Comparison of ENCODE assay signal across 12 cellular contexts in genomic region chr5:175872287-175873089, GRCh38. TPM values are rescaled to one million over a fixed set of nuclear protein-coding genes. Genes with fewer than 3 reads are reported as not detected.
A peak's percentile ranks its signal among the peaks of the same experiment; 100 is the strongest.
DNase-seq lines count a peak whose midpoint lies in the region; ATAC-seq and TF ChIP-seq lines count a peak whose summit lies in the region.
"Had no signal": no experiment of that assay in that cellular context is flagged by ENCODE, and none has a peak within 500 bp of the region (broad histone marks: within the 10 kb centered on the region; RNA-seq: fewer than 3 reads in every experiment).

No MANE protein-coding gene starts in this region.

- no peaks in the 10 kb centered on the region for H4K20me1 ChIP-seq in GM23248 (ENCODE audit: insufficient read depth)

- H2AFZ ChIP-seq in neuronal stem cell (ENCODE audit: low read length), result no peak overlapping the region
- no peak overlapping the region for H2AFZ ChIP-seq in GM23248

- H3K27ac ChIP-seq in HUES64 (ENCODE audit: low read depth, low read length), result no peak overlapping the region
- H3K27ac ChIP-seq in dorsolateral prefrontal cortex, result peak overlapping the region in 51 of 59 donors; percentile 4 to 88 (median 63)
- H3K27ac ChIP-seq in neuronal stem cell (replicated peaks; ENCODE audit: low read length), result no peak overlapping the region
- no peak overlapping the region for H3K27ac ChIP-seq in GM23248
- H3K27ac ChIP-seq: pancreas, SJCRH30, thoracic aorta had no signal

- H3K36me3 ChIP-seq in HUES64 (ENCODE audit: insufficient read depth, low read length) (no peaks in the 10 kb centered on the region), neuronal stem cell (replicated peaks in 1 of 2; ENCODE audit: control insufficient read depth in 2 of 2, insufficient read depth in 2 of 2, low read length in 2 of 2) (no peaks in the 10 kb centered on the region), GM23248 (ENCODE audit: low read depth) (no peaks in the 10 kb centered on the region)
- H3K36me3 ChIP-seq: pancreas, SJCRH30, thoracic aorta had no signal

- ATAC-seq in HG02763 (IDR thresholded peaks at IDR 0.05; ENCODE audit: unreplicated experiment), result no peak

- intact Hi-C loops in dorsolateral prefrontal cortex (cut with DNase I), result loop anchor here in 1 of 2 donors (5.0 kb wide), 2 partner anchors 75 to 145 kb away; no protein-coding TSS in a partner anchor

- H3K4me3 ChIP-seq in HUES64 (ENCODE audit: low read length) (peak overlapping the region; percentile 49), dorsolateral prefrontal cortex (peak overlapping the region in 58 of 59 donors; percentile 13 to 72 (median 56)), neuronal stem cell (ENCODE audit: low read length in 2 of 2) (peak overlapping the region in 1 of 2 donors; percentile 55), GM23248 (no peak overlapping the region)
- H3K4me3 ChIP-seq: SJCRH30, thoracic aorta had no signal

- H3K9me3 ChIP-seq in HUES64 (ENCODE audit: insufficient read depth, low read depth, low read length), result no peaks in the 10 kb centered on the region
- H3K9me3 ChIP-seq in neuronal stem cell (replicated peaks in 1 of 2; ENCODE audit: control insufficient read depth in 2 of 2, insufficient read depth in 1 of 2, low read depth in 1 of 2, low read length in 2 of 2), result no peaks in the 10 kb centered on the region
- H3K9me3 ChIP-seq in GM23248 (ENCODE audit: low read depth), result no peaks in the 10 kb centered on the region
- H3K9me3 ChIP-seq: pancreas, SJCRH30, thoracic aorta had no signal

- H3K4me1 ChIP-seq in HUES64 (ENCODE audit: insufficient read depth, low read length) (peaks cover 17% of the 10 kb centered on the region), neuronal stem cell (ENCODE audit: control insufficient read depth in 2 of 2, insufficient read depth in 1 of 2, low read depth in 1 of 2, low read length in 2 of 2) (peaks cover 4 to 12% of the 10 kb centered on the region in 2 donors), GM23248 (ENCODE audit: insufficient read depth) (no peaks in the 10 kb centered on the region)
- H3K4me1 ChIP-seq: SJCRH30 had no signal

- H3F3A ChIP-seq in GM23248 (ENCODE audit: insufficient read depth), result no peaks in the 10 kb centered on the region

- H4K91ac ChIP-seq in neuronal stem cell (ENCODE audit: low read depth, low read length, poor library complexity), result no peak overlapping the region

- H3K27me3 ChIP-seq in HUES64 (ENCODE audit: insufficient read depth, low read length), result peaks cover 37% of the 10 kb centered on the region
- H3K27me3 ChIP-seq in dorsolateral prefrontal cortex, result peaks cover 0 to 52% (median 19%) of the 10 kb centered on the region in 45 donors
- peaks cover 0 to 51% (median 14%) of the 10 kb centered on the region in 3 experiments for H3K27me3 ChIP-seq in neuronal stem cell (ENCODE audit: control insufficient read depth in 3 of 3, insufficient read depth in 3 of 3, low read depth in 1 of 3, low read length in 3 of 3)
- peaks cover 21% of the 10 kb centered on the region for H3K27me3 ChIP-seq in GM23248 (replicated peaks; ENCODE audit: insufficient read depth)
- H3K27me3 ChIP-seq: SJCRH30 had no signal

- no peak overlapping the region for H3K18ac ChIP-seq in neuronal stem cell (ENCODE audit: low read length)

- H3K9ac ChIP-seq in HUES64 (ENCODE audit: low read depth, low read length) (no peak overlapping the region), neuronal stem cell (ENCODE audit: low read depth, low read length, poor library complexity) (no peak overlapping the region), GM23248 (no peak overlapping the region)

- H3K4me2 ChIP-seq in neuronal stem cell (ENCODE audit: insufficient read depth, low read length, poor library complexity, severe bottlenecking), result peak overlapping the region; percentile 56
- H3K4me2 ChIP-seq in GM23248 (ENCODE audit: unreplicated experiment), result no peak overlapping the region

- TF ChIP-seq CTCF in dorsolateral prefrontal cortex (IDR thresholded peaks at IDR 0.05 in 54 of 56, conservative IDR thresholded peaks at IDR 0.05 in 2 of 56; ENCODE audit: low read depth in 1 of 56, partially characterized antibody in 56 of 56), result no peak

- H4K8ac ChIP-seq in neuronal stem cell (ENCODE audit: low read depth, low read length), result no peak overlapping the region

- H2BK15ac ChIP-seq in neuronal stem cell (ENCODE audit: low read length), result no peak overlapping the region

- no peaks in the 10 kb centered on the region for H3K79me1 ChIP-seq in neuronal stem cell (ENCODE audit: low read depth, low read length)

- H2AK5ac ChIP-seq in neuronal stem cell (ENCODE audit: low read depth, low read length), result no peak overlapping the region

- no peak overlapping the region for H2BK120ac ChIP-seq in neuronal stem cell (ENCODE audit: low read depth, low read length)

- peak; percentile 32 for DNase-seq in NCI-H2227 (lab: John Stamatoyannopoulos, UW; ENCODE audit: unreplicated experiment)
- DNase-seq in NCI-H2227 treated with DMSO at 0.1 percent for 48 hours (lab: John Stamatoyannopoulos, UW), result no peak
- peak in 1 of 10 donors; percentile 36 for DNase-seq in dorsolateral prefrontal cortex
- DNase-seq in neuronal stem cell (ENCODE audit: low spot score), result no peak
- DNase-seq in kidney tubule cell (ENCODE audit: low spot score), result no peak
- DNase-seq in GM23248, result no peak

- no peak overlapping the region for H2BK5ac ChIP-seq in neuronal stem cell (ENCODE audit: low read length)

- in situ Hi-C loops in GM23248 (cut with MboI), result no loop called here

- no peak overlapping the region for H2BK12ac ChIP-seq in neuronal stem cell (ENCODE audit: low read length)

- no peaks in the 10 kb centered on the region for H3K9me2 ChIP-seq in GM23248 (ENCODE audit: insufficient read depth)

- no peak overlapping the region for H3K14ac ChIP-seq in neuronal stem cell (ENCODE audit: low read length)

- WGBS in HUES64, result 1% methylated on average over 38 of the region's 56 CpGs
- no CpG with 5 or more reads among the region's 56 CpGs for WGBS in neuronal stem cell (ENCODE audit: extremely low coverage in 2 of 2, insufficient read length in 2 of 2, insufficient replicate concordance in 1 of 2), 2 donors
- WGBS in GM23248 (ENCODE audit: low coverage in 1 of 2, low lambda C conversion rate in 2 of 2, missing lambda C conversion rate in 2 of 2), 2 experiments, result 5 to 8% methylated on average over 22 to 50 of the region's 56 CpGs

- H3K23ac ChIP-seq in neuronal stem cell (ENCODE audit: low read depth, low read length, poor library complexity), result no peak overlapping the region

- no peaks in the 10 kb centered on the region for H3K79me2 ChIP-seq in GM23248 (ENCODE audit: insufficient read depth)

- H3K4ac ChIP-seq in neuronal stem cell (ENCODE audit: low read length), result no peak overlapping the region

RNA-seq across cellular contexts. Expression of gene CPLX2, which starts 1.1 kb away (rescaled TPM):
- polyA plus RNA-seq in HUES64 (2013, experiment 1 of 2), result 0.70 TPM
- polyA plus RNA-seq in HUES64 (2013, experiment 2 of 2), result 0.44 TPM
- 100 to 1,000 TPM; 142 to 692 (median 488) TPM for total RNA-seq in dorsolateral prefrontal cortex
- 0.10 TPM for polyA plus RNA-seq in neuronal stem cell (2013, experiment 1 of 2)
- 0.07 TPM for polyA plus RNA-seq in neuronal stem cell (2013, experiment 2 of 2)
- not detected in 2 replicates for total RNA-seq in GM23248 (2014; rRNA removed; shearing (Covaris generic))
- not detected in 2 replicates for polyA plus RNA-seq in GM23248 (2016; fragmentation: Nextera tagmentation; extraction: Ambion mirVana)
- total RNA-seq: HFFc6, SJCRH30, thoracic aorta had no signal

Comparison
In these comparisons a context has a peak if more than half of its experiments do, and no peak if none do; other contexts are left out.
1. H3K27ac ChIP-seq: peak in dorsolateral prefrontal cortex (51 of 59); none in HUES64 (single experiment), neuronal stem cell (single experiment) and GM23248 (single experiment).
2. RNA of gene CPLX2, which starts 1.1 kb away (total RNA-seq): 142 to 692 TPM in dorsolateral prefrontal cortex; not detected in GM23248; every median in the first group is over 100 times any median in the second.